10 cellular contexts compared by ENCODE assay signal in genomic region chr5:95080456-95080855, GRCh38.
A peak's percentile ranks its signal among the peaks of the same experiment; 100 is the strongest.
DNase-seq lines count a peak whose midpoint lies in the region; ATAC-seq and TF ChIP-seq lines count a peak whose summit lies in the region.
"Had no signal": no experiment of that assay in that cellular context is flagged by ENCODE, and none has a peak within 500 bp of the region (broad histone marks: within the 10 kb centered on the region; RNA-seq: fewer than 3 reads in every experiment).

No MANE protein-coding gene starts in this region.

- H3K27ac Mint-ChIP-seq in activated naive CD4-positive, alpha-beta T cell treated with anti-CD3 and anti-CD28 coated beads, Interleukin-2, amount 50 U/mL, for 24 hours = no peak overlapping the region
- H3K27ac Mint-ChIP-seq in activated naive CD4-positive, alpha-beta T cell treated with anti-CD3 and anti-CD28 coated beads for 36 hours = no peak overlapping the region

- ATAC-seq in lower lobe of right lung = no peak
- ATAC-seq in GM21717 (IDR thresholded peaks at IDR 0.05; ENCODE audit: unreplicated experiment) = no peak

- no peaks in the 10 kb centered on the region for H3K27me3 ChIP-seq in brain microvascular endothelial cell (replicated peaks)
- H3K27me3 ChIP-seq in lower lobe of right lung (ENCODE audit: low read depth) = no peaks in the 10 kb centered on the region
- no peaks in the 10 kb centered on the region for H3K27me3 ChIP-seq in tibial nerve

- peak overlapping the region; percentile 27 for H3K4me3 Mint-ChIP-seq in activated naive CD4-positive, alpha-beta T cell treated with anti-CD3 and anti-CD28 coated beads, Interleukin-2, amount 50 U/mL, for 24 hours
- no peak overlapping the region for H3K4me3 Mint-ChIP-seq in activated naive CD4-positive, alpha-beta T cell treated with anti-CD3 and anti-CD28 coated beads for 36 hours

- 55 to 57% methylated on average over 4 of the region's 4 CpGs for WGBS in tibial nerve, 2 donors

- H3K4me1 ChIP-seq in lower lobe of right lung = peaks cover 12% of the 10 kb centered on the region
- H3K4me1 ChIP-seq in tibial nerve = peaks cover 0 to 8% (median 0%) of the 10 kb centered on the region in 4 donors

- no peak for TF ChIP-seq POLR2A in tibial nerve (IDR thresholded peaks at IDR 0.05)

- H3K27ac ChIP-seq in brain microvascular endothelial cell (no peak overlapping the region), lower lobe of right lung (peak overlapping the region; percentile 59), tibial nerve (peak overlapping the region in 2 of 4 donors; percentile 60 to 66)

- intact Hi-C loops in activated naive CD4-positive, alpha-beta T cell treated with anti-CD3 and anti-CD28 coated beads for 36 hours (cut with micrococcal nuclease) = loop anchor here (2.0 to 10.0 kb wide), 3 partner anchors 113 to 634 kb away; no protein-coding TSS in a partner anchor
- intact Hi-C loops in lower lobe of right lung (cut with DNase I) = no loop called here

- CTCF ChIA-PET in activated naive CD4-positive, alpha-beta T cell treated with anti-CD3 and anti-CD28 coated beads for 36 hours (lab: Charles Lee) = interaction anchor here (0.6 kb wide), 1 partner anchor 113 kb away, joined by 4 read pairs; no protein-coding TSS in a partner anchor

- H3K4me3 ChIP-seq in brain microvascular endothelial cell (ENCODE audit: low read depth, low read length) (peak overlapping the region; percentile 64), lower lobe of right lung (peak overlapping the region; percentile 53), tibial nerve (peak overlapping the region in 3 of 4 donors; percentile 11 to 43 (median 37))

- no peak for DNase-seq in activated naive CD4-positive, alpha-beta T cell treated with anti-CD3 and anti-CD28 coated beads for 36 hours
- no peak for DNase-seq in brain microvascular endothelial cell
- no peak for DNase-seq in lower lobe of right lung
- DNase-seq in tibial nerve (ENCODE audit: low spot score in 2 of 2) = no peak
- DNase-seq in iPS-NIHi7 (ENCODE audit: extremely low spot score) = no peak
- DNase-seq in GM10266 (ENCODE audit: extremely low spot score) = no peak
- DNase-seq: EL, NCI-H1105 had no signal

- peaks cover 13% of the 10 kb centered on the region for H3K4me1 Mint-ChIP-seq in activated naive CD4-positive, alpha-beta T cell treated with anti-CD3 and anti-CD28 coated beads, Interleukin-2, amount 50 U/mL, for 24 hours
- peaks cover 13% of the 10 kb centered on the region for H3K4me1 Mint-ChIP-seq in activated naive CD4-positive, alpha-beta T cell treated with anti-CD3 and anti-CD28 coated beads for 36 hours (ENCODE audit: low read depth)

- no peaks in the 10 kb centered on the region for H3K36me3 ChIP-seq in brain microvascular endothelial cell (replicated peaks)
- H3K36me3 ChIP-seq in lower lobe of right lung = no peaks in the 10 kb centered on the region
- no peaks in the 10 kb centered on the region for H3K36me3 ChIP-seq in tibial nerve

- TF ChIP-seq EP300 in tibial nerve (IDR thresholded peaks at IDR 0.05) = no peak

- no peaks in the 10 kb centered on the region for H3K27me3 Mint-ChIP-seq in activated naive CD4-positive, alpha-beta T cell treated with anti-CD3 and anti-CD28 coated beads, Interleukin-2, amount 50 U/mL, for 24 hours
- H3K27me3 Mint-ChIP-seq in activated naive CD4-positive, alpha-beta T cell treated with anti-CD3 and anti-CD28 coated beads for 36 hours (ENCODE audit: low read depth) = peaks cover 9% of the 10 kb centered on the region

- in situ Hi-C loops in brain microvascular endothelial cell (cut with HindIII; ENCODE audit: low pct_ligation_motif_present, low sequenced_read_pairs) = no loop called here

- H3K9me3 ChIP-seq in lower lobe of right lung (no peaks in the 10 kb centered on the region), tibial nerve (no peaks in the 10 kb centered on the region)

- TF ChIP-seq CTCF in brain microvascular endothelial cell (IDR thresholded peaks at IDR 0.05; ENCODE audit: low read depth, low read length, missing control alignments) = no peak
- TF ChIP-seq CTCF in lower lobe of right lung (IDR thresholded peaks at IDR 0.05) = no peak
- no peak for TF ChIP-seq CTCF in tibial nerve (IDR thresholded peaks at IDR 0.05)
- TF ChIP-seq CTCF in GM10266 (IDR thresholded peaks at IDR 0.05; ENCODE audit: control insufficient read depth, insufficient read depth, low read depth, missing control alignments) = no peak

- no peaks in the 10 kb centered on the region for H3K36me3 Mint-ChIP-seq in activated naive CD4-positive, alpha-beta T cell treated with anti-CD3 and anti-CD28 coated beads, Interleukin-2, amount 50 U/mL, for 24 hours
- H3K36me3 Mint-ChIP-seq in activated naive CD4-positive, alpha-beta T cell treated with anti-CD3 and anti-CD28 coated beads for 36 hours (ENCODE audit: low read depth) = no peaks in the 10 kb centered on the region

- H3K9me3 Mint-ChIP-seq in activated naive CD4-positive, alpha-beta T cell treated with anti-CD3 and anti-CD28 coated beads, Interleukin-2, amount 50 U/mL, for 24 hours = no peaks in the 10 kb centered on the region
- H3K9me3 Mint-ChIP-seq in activated naive CD4-positive, alpha-beta T cell treated with anti-CD3 and anti-CD28 coated beads for 36 hours = no peaks in the 10 kb centered on the region
